Comparison of ENCODE assay signal across 17 cellular contexts in genomic region chr18:57445488-57446319, GRCh38. TPM values are rescaled to one million over a fixed set of nuclear protein-coding genes. Genes with fewer than 3 reads are reported as not detected.
DNase-seq lines count a peak whose midpoint lies in the region; ATAC-seq, FAIRE-seq and TF ChIP-seq lines count a peak whose summit lies in the region.
"Had no signal": no experiment of that assay in that cellular context is flagged by ENCODE, and none has a peak within 500 bp of the region (broad histone marks: within the 10 kb centered on the region; RNA-seq: fewer than 3 reads in every experiment).

No MANE protein-coding gene starts in this region.

- no peak for TF ChIP-seq RAD21 in K562 (CRISPR knock-in tag; conservative IDR thresholded peaks at IDR 0.05 in 1 of 2, IDR thresholded peaks at IDR 0.05 in 1 of 2)

- intact Hi-C loops in K562 (cut with micrococcal nuclease): loop anchor here (2.0 to 10.0 kb wide), 3 partner anchors 325 to 697 kb away; no protein-coding TSS in a partner anchor

- peaks cover 10% of the 10 kb centered on the region; the same call in 1 of the 2 replicates for H4K20me1 ChIP-seq in K562 (replicated peaks; ENCODE audit: control insufficient read depth, insufficient read depth, low read length)

- WGBS in K562 (ENCODE audit: insufficient coverage, low coverage, missing lambda C conversion rate): 34% methylated on average over 7 of the region's 8 CpGs

- no peak for FAIRE-seq in K562 (lab: Jason Lieb, UNC)

- DNase-seq in NCI-H82 (lab: John Stamatoyannopoulos, UW) (peak; percentile 14), NCI-H82 treated with DMSO at 0.1 percent for 48 hours (lab: John Stamatoyannopoulos, UW; ENCODE audit: unreplicated experiment) (no peak), NCI-H146 treated with DMSO at 0.1 percent for 48 hours (lab: John Stamatoyannopoulos, UW; ENCODE audit: unreplicated experiment) (peak; percentile 84), K562 (ENCODE audit: extremely low read depth in 1 of 4, low spot score in 3 of 4) (no peak), NCI-H128 (lab: John Stamatoyannopoulos, UW; ENCODE audit: unreplicated experiment) (no peak), HUDEP-2 (lab: John Stamatoyannopoulos, UW; ENCODE audit: unreplicated experiment in 76 of 76) (no peak), NCI-H187 treated with DMSO at 0.1 percent for 48 hours (lab: John Stamatoyannopoulos, UW) (no peak)
- DNase-seq: activated gamma-delta T cell; activated T-cell treated with anti-CD3 and anti-CD28 coated beads for 4 hours; CD4-positive, alpha-beta T cell; HCEC 1CT; stimulated activated CD4-positive, alpha-beta T cell treated with anti-CD3 and anti-CD28 coated beads, Interleukin-1b, Interleukin-23, amount 100 ng/mL, for 48 hours; stimulated activated naive B cell treated with anti-CD40 and anti-IgM and Interleukin-4, amounts not matched to agents 10 μg/mL and 1 μg/mL and 100 μg/mL, for 72 hours had no signal

- H3K4me2 ChIP-seq in K562 (ENCODE audit: insufficient read depth, low read length): no peak overlapping the region

- CTCF ChIA-PET in K562 (lab: Yijun Ruan, JAX; ENCODE audit: low intra/inter-chr PET ratio): interaction anchor here (1.2 to 1.3 kb wide), 2 partner anchors 576 to 697 kb away, joined by 3 to 8 read pairs; no protein-coding TSS in a partner anchor

- H3K27ac ChIP-seq in K562 (ENCODE audit: extremely low read depth, low read depth, low read length): no peak overlapping the region
- H3K27ac ChIP-seq: adrenal gland, SK-N-MC, testis had no signal

- H3K36me3 ChIP-seq in K562 (ENCODE audit: control insufficient read depth, insufficient read depth, low read length): no peaks in the 10 kb centered on the region
- H3K36me3 ChIP-seq: adrenal gland had no signal

- H2AFZ ChIP-seq in K562 (ENCODE audit: low read depth, low read length): no peak overlapping the region

- H3K9me3 ChIP-seq in K562 (replicated peaks; ENCODE audit: control insufficient read depth, insufficient read depth, low read depth, low read length): no peaks in the 10 kb centered on the region
- H3K9me3 ChIP-seq: adrenal gland, testis had no signal

- in situ Hi-C loops in K562 (cut with MboI): no loop called here

- POLR2A ChIA-PET in K562 (lab: Yijun Ruan, JAX): no interaction called here

- no peaks in the 10 kb centered on the region for H3K9me1 ChIP-seq in K562 (ENCODE audit: control insufficient read depth, insufficient read depth, low read length)

- no peak overlapping the region for H3K9ac ChIP-seq in K562 (ENCODE audit: insufficient read depth in 1 of 2, low read depth in 2 of 2, low read length in 2 of 2)

- H3K79me2 ChIP-seq in K562 (ENCODE audit: control insufficient read depth, insufficient read depth, low read length): no peaks in the 10 kb centered on the region

- H3K4me1 ChIP-seq in K562 (replicated peaks in 1 of 2; ENCODE audit: control insufficient read depth in 2 of 2, insufficient read depth in 2 of 2, low read length in 2 of 2): peaks cover 3 to 4% of the 10 kb centered on the region in 2 experiments; a peak in 3 of 5 replicates
- H3K4me1 ChIP-seq: testis had no signal

- no peak for TF ChIP-seq EP300 in K562 (IDR thresholded peaks at IDR 0.05; ENCODE audit: low read length)

- BruUV-seq in K562 (replicated peaks; lab: Mats Ljungman, UMichigan): no TSS peak

- H3K4me3 ChIP-seq in K562: no peak overlapping the region
- H3K4me3 ChIP-seq: adrenal gland, SK-N-MC, testis had no signal

- TF ChIP-seq CTCF in K562 (IDR thresholded peaks at IDR 0.05 in 2 of 3, conservative IDR thresholded peaks at IDR 0.05 in 1 of 3; ENCODE audit: insufficient read depth in 2 of 3, low read depth in 1 of 3, low read length in 3 of 3): no peak

- ATAC-seq in K562 (no peak), HG03045 (IDR thresholded peaks at IDR 0.05; ENCODE audit: unreplicated experiment) (no peak)
- ATAC-seq: stimulated activated naive B cell treated with anti-CD40 and anti-IgM and Interleukin-4, amounts not matched to agents 10 μg/mL and 1 μg/mL and 100 μg/mL, for 72 hours had no signal

- no peak for TF ChIP-seq POLR2A in K562 (conservative IDR thresholded peaks at IDR 0.05)

- H3K27me3 ChIP-seq in K562 (ENCODE audit: control insufficient read depth in 2 of 2, insufficient read depth in 2 of 2, low read length in 2 of 2): no peaks in the 10 kb centered on the region
- H3K27me3 ChIP-seq: testis had no signal

TF ChIP-seq in K562, 482 proteins besides CTCF, POLR2A, EP300 and RAD21:
- TF ChIP-seq ZNF512 (tag; IDR thresholded peaks at IDR 0.05) (no peak), NFE2 (IDR thresholded peaks at IDR 0.05; ENCODE audit: low read depth) (0 out of 2 replicates have a peak, but pooled peaks have one; percentile 10), CEBPB (tag; IDR thresholded peaks at IDR 0.05) (peak; percentile 55), SMAD2 (IDR thresholded peaks at IDR 0.05; ENCODE audit: low read depth, low read length) (no peak), MAFK (IDR thresholded peaks at IDR 0.05; ENCODE audit: low read length) (no peak), MAFG (tag; conservative IDR thresholded peaks at IDR 0.05) (peak; percentile 37; the same call in 1 of the 2 replicates), POLR2AphosphoS5 (IDR thresholded peaks at IDR 0.05; ENCODE audit: control insufficient read depth, insufficient read depth, low read depth, low read length) (no peak), ZNF436 (CRISPR knock-in tag; IDR thresholded peaks at IDR 0.05) (no peak), L3MBTL2 (IDR thresholded peaks at IDR 0.05) (no peak), C11orf30 (IDR thresholded peaks at IDR 0.05; ENCODE audit: low read depth) (peak; percentile 68), CREB1 (IDR thresholded peaks at IDR 0.05) (no peak), CREB1 (CRISPR knock-in tag; IDR thresholded peaks at IDR 0.05) (no peak), NR2C1 (IDR thresholded peaks at IDR 0.05) (peak; percentile 26; the same call in 1 of the 2 replicates), NR2C1 (tag; IDR thresholded peaks at IDR 0.05) (no peak), ZNF316 (IDR thresholded peaks at IDR 0.05) (peak; percentile 75)

RNA-seq across cellular contexts. Expression of gene ONECUT2, which starts 10.5 kb away (rescaled TPM):
- 0.51 and 1.4 TPM in 2 replicates for total RNA-seq in K562 (2011; cell fraction: chromatin; rRNA removed; ENCODE audit: low replicate concordance)
- total RNA-seq in K562 (2011; cell fraction: nucleolus; rRNA removed): 0.33 and 0.53 TPM in 2 replicates
- total RNA-seq in K562 (2011; cell fraction: nucleoplasm; rRNA removed): 1.2 and 2.1 TPM in 2 replicates
- total RNA-seq in K562 (2014; rRNA removed): 0.50 and 0.65 TPM in 2 replicates
- total RNA-seq in K562 (2014; rRNA removed; fragmentation: Illumina TruSeq; extraction: Trizol): 1.2 and 1.3 TPM in 2 replicates
- 0.83 TPM in 2 replicates for total RNA-seq in K562 (2015; rRNA removed; fragmentation: Illumina TruSeq; extraction: Trizol)
- total RNA-seq in K562 (2021): 1.9 and 2.5 TPM in 2 replicates
- 0.85 TPM in 2 replicates for polyA plus RNA-seq in K562 (2011; rRNA removed)
- polyA plus RNA-seq in K562 (2011; cell fraction: cytosol; rRNA removed): 0.28 and 0.63 TPM in 2 replicates
- 1.3 TPM in 2 replicates for polyA plus RNA-seq in K562 (2011; cell fraction: nucleus; rRNA removed)
- 0.83 and 0.90 TPM in 2 replicates for polyA plus RNA-seq in K562 (2012)
- polyA plus RNA-seq in K562 (2014; fragmentation: Illumina TruSeq; extraction: Trizol): 1.3 and 1.5 TPM in 2 replicates
- polyA plus RNA-seq in K562 (2014; fragmentation: Nextera tagmentation; extraction: Ambion mirVana): under 1 TPM; 0.27 to 0.37 TPM
- 0.52 and 0.55 TPM in 2 replicates for polyA plus RNA-seq in K562 (2014; rRNA removed)
- 2.4 and 2.6 TPM in 2 replicates for polyA minus RNA-seq in K562 (2011; rRNA and poly(A)+ RNA removed)
- polyA minus RNA-seq in K562 (2011; cell fraction: cytosol; rRNA and poly(A)+ RNA removed): 1.6 and 2.0 TPM in 2 replicates
- 0.94 and 1.4 TPM in 2 replicates for polyA minus RNA-seq in K562 (2011; cell fraction: nucleus; rRNA and poly(A)+ RNA removed)
- total RNA-seq: CD4-positive, alpha-beta T cell had no signal

Comparison
In these comparisons a context has a peak if more than half of its experiments do, and no peak if none do; other contexts are left out.
1. DNase-seq: peak in NCI-H82 (single experiment) and NCI-H146 treated with DMSO at 0.1 percent for 48 hours (single experiment); none in NCI-H82 treated with DMSO at 0.1 percent for 48 hours (single experiment), K562 (0 of 4), NCI-H128 (single experiment), HUDEP-2 (0 of 76) and NCI-H187 treated with DMSO at 0.1 percent for 48 hours (single experiment).